ENCODE assay signal across 12 cellular contexts in genomic region chr3:158152186-158152585, GRCh38. TPM values are rescaled to one million over a fixed set of nuclear protein-coding genes. Genes with fewer than 3 reads are reported as not detected.
DNase-seq lines count a peak whose midpoint lies in the region; ATAC-seq and TF ChIP-seq lines count a peak whose summit lies in the region.
"Had no signal": no experiment of that assay in that cellular context is flagged by ENCODE, and none has a peak within 500 bp of the region (broad histone marks: within the 10 kb centered on the region; RNA-seq: fewer than 3 reads in every experiment).

No MANE protein-coding gene starts in this region.

- H2BK120ac ChIP-seq in H9 (ENCODE audit: low read depth, low read length, poor library complexity, severe bottlenecking) = no peak overlapping the region

- H4K91ac ChIP-seq in H9 (ENCODE audit: insufficient read length, low read depth, low read length) = no peak overlapping the region

- H4K5ac ChIP-seq in H9 (ENCODE audit: insufficient read length, low read depth, low read length) = no peak overlapping the region

- H3K9me3 ChIP-seq in H9 (ENCODE audit: control insufficient read depth, low read depth, low read length) = no peaks in the 10 kb centered on the region

- no peak overlapping the region for H2AK5ac ChIP-seq in H9 (ENCODE audit: insufficient read length, low read length)

- no peak overlapping the region for H3K23ac ChIP-seq in H9 (ENCODE audit: insufficient read length, low read depth, low read length)

- H2BK15ac ChIP-seq in H9 (ENCODE audit: low read depth, low read length) = no peak overlapping the region

- WGBS in H9 (ENCODE audit: extremely low coverage, insufficient read length, low lambda C conversion rate) = no CpG with 5 or more reads among the region's 2 CpGs

- H3K9ac ChIP-seq in H9 (ENCODE audit: extremely low read depth, insufficient read length, low read length) = no peak overlapping the region

- H3K4me2 ChIP-seq in H9 (ENCODE audit: insufficient read depth, insufficient read length, low read length) = no peak overlapping the region

- H3K27me3 Mint-ChIP-seq in H9 (ENCODE audit: low read depth) = no peaks in the 10 kb centered on the region

- H2BK20ac ChIP-seq in H9 (ENCODE audit: low read depth, low read length, poor library complexity, severe bottlenecking) = no peak overlapping the region

- no peak overlapping the region for H3K27ac ChIP-seq in H9 (ENCODE audit: insufficient read length, low read depth, low read length)

- H3K27ac Mint-ChIP-seq in H9 = no peak overlapping the region

- no peak for TF ChIP-seq CTCF in H9 (conservative IDR thresholded peaks at IDR 0.05)

- no peak overlapping the region for H2BK12ac ChIP-seq in H9 (ENCODE audit: insufficient read length, low read depth, low read length)

- H4K8ac ChIP-seq in H9 (replicated peaks; ENCODE audit: insufficient read length, low read depth, low read length) = no peak overlapping the region

- H3K23me2 ChIP-seq in H9 (ENCODE audit: insufficient read length, low read depth, low read length, poor library complexity, severe bottlenecking) = no peaks in the 10 kb centered on the region

- no peak overlapping the region for H3K4ac ChIP-seq in H9 (ENCODE audit: low read depth, low read length)

- no peak overlapping the region for H3K14ac ChIP-seq in H9 (ENCODE audit: insufficient read depth, low read length)

- H3K79me2 ChIP-seq in H9 (ENCODE audit: insufficient read depth, low read length) = no peaks in the 10 kb centered on the region

- H3K79me1 ChIP-seq in H9 (ENCODE audit: insufficient read depth, low read depth, low read length, poor library complexity, severe bottlenecking) = no peaks in the 10 kb centered on the region

- H3K56ac ChIP-seq in H9 (ENCODE audit: insufficient read length, low read depth, low read length) = no peak overlapping the region

- DNase-seq in M059J (ENCODE audit: low read depth) = peak; percentile 70
- peak; percentile 73 for DNase-seq in iris pigment epithelial cell (ENCODE audit: low read depth)
- no peak for DNase-seq in H4 (ENCODE audit: low spot score)
- DNase-seq in NCI-H2029 treated with DMSO at 0.1 percent for 48 hours (lab: John Stamatoyannopoulos, UW) = no peak
- DNase-seq in H9 = no peak
- DNase-seq: activated T-cell treated with anti-CD3 and anti-CD28 coated beads for 4 hours; effector CD8-positive, alpha-beta T cell; NCI-H526 had no signal

- H3T11ph ChIP-seq in H9 (ENCODE audit: low read length) = no peak overlapping the region

- H4K20me1 ChIP-seq in H9 (ENCODE audit: control insufficient read depth, insufficient read depth, insufficient read length) = no peaks in the 10 kb centered on the region

- no peak overlapping the region for H2AFZ ChIP-seq in H9 (ENCODE audit: low read length)

- H3K4me3 Mint-ChIP-seq in H9 = no peak overlapping the region

- H3K18ac ChIP-seq in H9 (ENCODE audit: insufficient read length, low read depth, low read length) = no peak overlapping the region

- H3K4me1 Mint-ChIP-seq in H9 = no peaks in the 10 kb centered on the region

- peaks cover 3 to 7% (median 5%) of the 10 kb centered on the region in 3 experiments for H3K36me3 Mint-ChIP-seq in H9 (ENCODE audit: insufficient read depth in 1 of 3, low read depth in 3 of 3)

- H3K27me3 ChIP-seq in H9 (ENCODE audit: insufficient read depth, low read length) = no peaks in the 10 kb centered on the region

- no peaks in the 10 kb centered on the region for H3K9me3 Mint-ChIP-seq in H9

- ATAC-seq in GM18511 (IDR thresholded peaks at IDR 0.05; ENCODE audit: unreplicated experiment) = peak; percentile 73
- ATAC-seq in GM21825 (IDR thresholded peaks at IDR 0.05; ENCODE audit: unreplicated experiment) = peak; percentile 78
- ATAC-seq: sciatic nerve had no signal

- H2BK5ac ChIP-seq in H9 (ENCODE audit: insufficient read length, low read length) = no peak overlapping the region

- no peaks in the 10 kb centered on the region for H3K4me1 ChIP-seq in H9 (ENCODE audit: insufficient read depth, low read length)

RNA-seq across cellular contexts. Expression of gene RSRC1, which starts 42.3 kb away (rescaled TPM):
- 45.4 and 61.0 TPM in 2 replicates for total RNA-seq in M059J (2014; rRNA removed; shearing (Covaris generic))
- 78.5 and 89.7 TPM in 2 replicates for total RNA-seq in H4 (2014; rRNA removed; shearing (Covaris generic))
- 34.1 and 37.9 TPM in 2 replicates for total RNA-seq in H9 (2021)

RNA-seq across cellular contexts. Expression of gene SHOX2, which starts 46.0 kb away (rescaled TPM):
- total RNA-seq in M059J (2014; rRNA removed; shearing (Covaris generic)) = 21.3 and 32.9 TPM in 2 replicates
- 3.0 and 4.3 TPM in 2 replicates for total RNA-seq in H4 (2014; rRNA removed; shearing (Covaris generic))
- not detected in 2 replicates for total RNA-seq in H9 (2021)
- total RNA-seq: T-helper 2 cell treated with Interferon-gamma antibody and Interleukin-4, amounts not matched to agents 100 ng/mL and 5 ng/mL, for 36 hours had no signal

Comparison
In these comparisons a context has a peak if more than half of its experiments do, and no peak if none do; other contexts are left out.
1. DNase-seq: peak in M059J (single experiment) and iris pigment epithelial cell (single experiment); none in H4 (single experiment), NCI-H2029 treated with DMSO at 0.1 percent for 48 hours (single experiment) and H9 (single experiment).